Comparison of ENCODE assay signal across 8 cellular contexts in genomic region chr20:22333885-22334545, GRCh38.
DNase-seq lines count a peak whose midpoint lies in the region; ATAC-seq, FAIRE-seq and TF ChIP-seq lines count a peak whose summit lies in the region.

No MANE protein-coding gene starts in this region.

- no peaks in the 10 kb centered on the region for H3K27me3 ChIP-seq in KMS-11 (ENCODE audit: insufficient read depth, low read depth)
- no peaks in the 10 kb centered on the region for H3K27me3 ChIP-seq in Peyer's patch
- no peaks in the 10 kb centered on the region for H3K27me3 ChIP-seq in GM12878 (replicated peaks in 1 of 2; ENCODE audit: control insufficient read depth in 2 of 2, insufficient read depth in 2 of 2, low read length in 1 of 2)
- H3K27me3 ChIP-seq in iPS DF 6.9 (ENCODE audit: control insufficient read depth, insufficient read depth, low read length), result no peaks in the 10 kb centered on the region; the same call in 1 of the 2 replicates

- TF ChIP-seq EP300 in GM12878 (IDR thresholded peaks at IDR 0.05; ENCODE audit: borderline replicate concordance in 1 of 2, control insufficient read depth in 1 of 2, low read depth in 2 of 2, low read length in 2 of 2), result no peak

- BruUV-seq in GM12878 (replicated peaks; lab: Mats Ljungman, UMichigan), result no TSS peak

- peak; percentile 60 for DNase-seq in G401 (ENCODE audit: low spot score)
- DNase-seq in Peyer's patch, result peak; percentile 24 to 64 (median 58)
- no peak for DNase-seq in GM12878 (ENCODE audit: low read depth, low spot score)
- DNase-seq in iPS DF 6.9 (ENCODE audit: low read depth, low spot score), result peak; percentile 33
- DNase-seq in stimulated activated CD4-positive, alpha-beta T cell treated with anti-CD3 and anti-CD28 coated beads, Interleukin-12 subunit alpha, Interleukin-12 subunit beta, amount 100 ng/mL, for 48 hours (ENCODE audit: low read depth in 2 of 3, low spot score in 1 of 3), result peak in 2 of 3 donors; percentile 15 to 20
- no peak for DNase-seq in activated effector memory CD4-positive, alpha-beta T cell treated with anti-CD3 and anti-CD28 coated beads, Interleukin-2, amount 50 U/mL, for 16 hours

- H3K4me1 ChIP-seq in KMS-11 (ENCODE audit: low read depth, poor library complexity, severe bottlenecking) (no peaks in the 10 kb centered on the region), Peyer's patch (no peaks in the 10 kb centered on the region), GM12878 (ENCODE audit: control insufficient read depth, insufficient read depth, low read length) (no peaks in the 10 kb centered on the region), iPS DF 6.9 (ENCODE audit: control insufficient read depth, insufficient read depth, low read length) (no peaks in the 10 kb centered on the region)

- ATAC-seq in GM21576 (IDR thresholded peaks at IDR 0.05; ENCODE audit: unreplicated experiment) (peak; percentile 75), GM12878 (peak; percentile 92)

- in situ Hi-C loops in G401 (cut with HindIII; ENCODE audit: low sequenced_read_pairs), result no loop called here
- in situ Hi-C loops in GM12878 (cut with MboI), result loop anchor here (25.0 kb wide), 1 partner anchor 903 kb away; no protein-coding TSS in a partner anchor

- H3K79me2 ChIP-seq in KMS-11 (ENCODE audit: insufficient read depth, low read depth), result no peaks in the 10 kb centered on the region
- no peaks in the 10 kb centered on the region for H3K79me2 ChIP-seq in GM12878 (ENCODE audit: control insufficient read depth, insufficient read depth, low read length)

- H3K4me3 ChIP-seq in KMS-11 (IDR thresholded peaks at IDR 0.05; ENCODE audit: insufficient read depth, low read depth, low read length) (no peak overlapping the region), Peyer's patch (no peak overlapping the region), GM12878 (no peak overlapping the region), iPS DF 6.9 (ENCODE audit: low read length) (no peak overlapping the region)

- H3K27ac ChIP-seq in KMS-11, result no peak overlapping the region
- no peak overlapping the region for H3K27ac ChIP-seq in Peyer's patch
- H3K27ac ChIP-seq in GM12878 (ENCODE audit: control insufficient read depth, insufficient read depth), result no peak overlapping the region
- no peak overlapping the region for H3K27ac ChIP-seq in iPS DF 6.9 (ENCODE audit: low read length)

- H3K4me2 ChIP-seq in KMS-11 (no peak overlapping the region), GM12878 (ENCODE audit: control insufficient read depth, insufficient read depth) (no peak overlapping the region)

- FAIRE-seq in GM12878 (lab: Jason Lieb, UNC), result peak; percentile 49

- H3K9ac ChIP-seq in KMS-11 (no peak overlapping the region), GM12878 (ENCODE audit: control insufficient read depth, insufficient read depth, low read length) (no peak overlapping the region)

- TF ChIP-seq RAD21 in GM12878 (IDR thresholded peaks at IDR 0.05; ENCODE audit: insufficient read depth, low read depth, low read length), result peak; percentile 49

- H2AFZ ChIP-seq in KMS-11 (ENCODE audit: low read depth), result no peak overlapping the region
- H2AFZ ChIP-seq in GM12878 (ENCODE audit: control insufficient read depth, low read depth, low read length), result no peak overlapping the region

- TF ChIP-seq POLR2A in Peyer's patch (IDR thresholded peaks at IDR 0.05), result no peak
- TF ChIP-seq POLR2A in GM12878 (IDR thresholded peaks at IDR 0.05; ENCODE audit: low read depth, low read length), result no peak

- H3K9me3 ChIP-seq in Peyer's patch (no peaks in the 10 kb centered on the region), GM12878 (replicated peaks; ENCODE audit: control insufficient read depth, insufficient read depth, low read length) (no peaks in the 10 kb centered on the region; the same call in 2 of the 3 replicates), iPS DF 6.9 (ENCODE audit: control insufficient read depth, insufficient read depth, low read length) (no peaks in the 10 kb centered on the region)

- no peaks in the 10 kb centered on the region for H4K20me1 ChIP-seq in KMS-11 (ENCODE audit: insufficient read depth)
- H4K20me1 ChIP-seq in GM12878 (ENCODE audit: control insufficient read depth, insufficient read depth), result no peaks in the 10 kb centered on the region

- WGBS in GM12878 (ENCODE audit: insufficient coverage, insufficient replicate concordance, low lambda C conversion rate, missing lambda C conversion rate), result 28% methylated on average over 19 of the region's 19 CpGs
- WGBS in iPS DF 6.9 (ENCODE audit: insufficient coverage, insufficient read length), result no CpG with 5 or more reads among the region's 19 CpGs

- SMC1A ChIA-PET in GM12878 (lab: Charles Lee; ENCODE audit: uncharacterized antibody, unreplicated experiment), result no interaction called here

- POLR2A ChIA-PET in GM12878 (lab: Charles Lee), result no interaction called here

- CTCF ChIA-PET in GM12878 (lab: Yijun Ruan, JAX), result interaction anchor here (1.6 to 3.7 kb wide), 5 partner anchors 240 to 357 kb away, joined by 3 to 37 read pairs (median 19); no protein-coding TSS in a partner anchor

- intact Hi-C loops in GM12878 (cut with micrococcal nuclease; ENCODE audit: unreplicated experiment), result loop anchor here (1.0 kb wide), 1 partner anchor 350 kb away; no protein-coding TSS in a partner anchor

- RAD21 ChIA-PET in GM12878 (lab: Charles Lee; ENCODE audit: unreplicated experiment), result interaction anchor here (1.1 to 2.7 kb wide), 3 partner anchors 253 to 1007 kb away, joined by 4 to 10 read pairs (median 10); no protein-coding TSS in a partner anchor

- H3K36me3 ChIP-seq in KMS-11 (ENCODE audit: insufficient read depth) (no peaks in the 10 kb centered on the region), Peyer's patch (no peaks in the 10 kb centered on the region), GM12878 (ENCODE audit: control insufficient read depth in 2 of 2, insufficient read depth in 2 of 2, low read length in 1 of 2) (no peaks in the 10 kb centered on the region), iPS DF 6.9 (ENCODE audit: control insufficient read depth, insufficient read depth, low read length) (no peaks in the 10 kb centered on the region)

- peak; percentile 64 for TF ChIP-seq CTCF in KMS-11 (conservative IDR thresholded peaks at IDR 0.05; ENCODE audit: low read depth, low read length)
- TF ChIP-seq CTCF in Peyer's patch (IDR thresholded peaks at IDR 0.05), result peak in 4 of 6 experiments; percentile 46 to 64 (median 60)
- TF ChIP-seq CTCF in GM12878 (IDR thresholded peaks at IDR 0.05 in 2 of 3, conservative IDR thresholded peaks at IDR 0.05 in 1 of 3; ENCODE audit: control insufficient read depth in 2 of 3, extremely low read depth in 1 of 3, insufficient read depth in 1 of 3, low read depth in 3 of 3, low read length in 3 of 3), result peak; percentile 73 to 80 (median 73)

TF ChIP-seq in GM12878, 131 proteins besides CTCF, POLR2A, EP300 and RAD21:
- TF ChIP-seq SREBF2 (IDR thresholded peaks at IDR 0.05; ENCODE audit: low read length) (no peak), SMC3 (IDR thresholded peaks at IDR 0.05; ENCODE audit: borderline replicate concordance, low read length) (peak; percentile 60; the same call in 1 of the 2 replicates), RUNX3 (IDR thresholded peaks at IDR 0.05; ENCODE audit: low read length) (0 out of 2 replicates have a peak, but pooled peaks have one; percentile 8), NBN (IDR thresholded peaks at IDR 0.05) (no peak)

Comparison
In these comparisons a context has a peak if more than half of its experiments do, and no peak if none do; other contexts are left out.
1. DNase-seq: peak in G401 (single experiment), Peyer's patch (3 of 3), iPS DF 6.9 (single experiment) and stimulated activated CD4-positive, alpha-beta T cell treated with anti-CD3 and anti-CD28 coated beads, Interleukin-12 subunit alpha, Interleukin-12 subunit beta, amount 100 ng/mL, for 48 hours (2 of 3); none in GM12878 (single experiment) and activated effector memory CD4-positive, alpha-beta T cell treated with anti-CD3 and anti-CD28 coated beads, Interleukin-2, amount 50 U/mL, for 16 hours (single experiment).
2. Peak in every context shown above with its lines, with median percentiles within 50 percentile points of each other: CTCF ChIP-seq.